ENCODE assay signal across 23 cellular contexts in the genomic region with DNA sequence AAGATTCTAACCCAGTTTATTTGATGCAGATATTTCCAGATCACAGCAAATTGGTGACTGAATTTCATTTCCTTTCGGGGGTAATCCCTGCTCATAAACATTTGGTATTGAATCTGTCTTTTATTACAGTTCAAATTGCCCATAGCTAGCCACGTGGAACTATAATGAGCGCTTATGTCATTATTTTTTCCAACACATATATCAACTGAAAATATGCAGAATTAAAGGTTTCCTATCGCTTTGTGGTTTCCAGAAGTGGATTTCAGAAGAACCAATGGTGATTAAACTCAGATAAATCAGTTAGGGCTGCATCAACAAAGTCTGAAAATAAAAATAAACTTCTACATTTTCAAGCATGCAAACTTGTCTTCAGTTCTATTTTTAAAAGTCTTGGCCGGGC.
"Had no signal": no experiment of that assay in that cellular context is flagged by ENCODE, and none has a peak within 500 bp of the region (broad histone marks: within the 10 kb centered on the region; RNA-seq: fewer than 3 reads in every experiment).

No MANE protein-coding gene starts in this region.

- H3K9me3 ChIP-seq: pancreas, vagina had no signal

- DNase-seq: cortex of kidney; foreskin keratinocyte; heart right ventricle; hippocampal formation; left cardiac atrium; left lung; mesenchymal stem cell; mucosa of descending colon; naive B cell; pancreas; stimulated activated CD4-positive, alpha-beta T cell treated with anti-CD3 and anti-CD28 coated beads, Interleukin-12 subunit alpha, Interleukin-12 subunit beta, amount 100 ng/mL, for 4 hours; stimulated activated CD4-positive, alpha-beta T cell treated with anti-CD3 and anti-CD28 coated beads, Interleukin-1b, Interleukin-23, amount 100 ng/mL, for 48 hours; stimulated activated CD4-positive, alpha-beta T cell treated with anti-CD3 and anti-CD28 coated beads, Interleukin-4, amount 100 ng/mL, for 1 hour; stimulated activated CD8-positive, alpha-beta memory T cell treated with anti-CD3 and anti-CD28 coated beads, Interleukin-4, amount 100 ng/mL, for 48 hours; stimulated activated naive CD4-positive, alpha-beta T cell; stimulated activated naive CD8-positive, alpha-beta T cell treated with anti-CD3 and anti-CD28 coated beads, Interleukin-15, amount 100 ng/mL, for 72 hours had no signal

- H3K4me3 ChIP-seq: gastroesophageal sphincter, heart right ventricle, left lung, mucosa of descending colon, pancreas, smooth muscle cell, suprapubic skin, vagina had no signal

- H3K27me3 ChIP-seq: foreskin keratinocyte, gastroesophageal sphincter, heart right ventricle, left lung, neutrophil, pancreas, suprapubic skin, vagina had no signal

- ATAC-seq: foreskin keratinocyte; gastroesophageal sphincter; heart right ventricle; left cardiac atrium; left lung; mucosa of descending colon; natural killer cell treated with Interleukin-12 subunit alpha and Interleukin-12 subunit beta and Interleukin-15 and Interleukin-18, amount 100 ng/mL, for 72 hours; pancreas; sciatic nerve; stimulated activated naive CD8-positive, alpha-beta T cell treated with anti-CD3 and anti-CD28 coated beads, Interleukin-15, amount 100 ng/mL, for 72 hours had no signal

- H3K36me3 ChIP-seq: gastroesophageal sphincter, heart right ventricle, left lung, neutrophil, pancreas, vagina had no signal

- H3K4me1 ChIP-seq: foreskin keratinocyte, gastroesophageal sphincter, heart right ventricle, left lung, pancreas, suprapubic skin, vagina had no signal
